ENCODE assay signal across 29 cellular contexts in the genomic region with DNA sequence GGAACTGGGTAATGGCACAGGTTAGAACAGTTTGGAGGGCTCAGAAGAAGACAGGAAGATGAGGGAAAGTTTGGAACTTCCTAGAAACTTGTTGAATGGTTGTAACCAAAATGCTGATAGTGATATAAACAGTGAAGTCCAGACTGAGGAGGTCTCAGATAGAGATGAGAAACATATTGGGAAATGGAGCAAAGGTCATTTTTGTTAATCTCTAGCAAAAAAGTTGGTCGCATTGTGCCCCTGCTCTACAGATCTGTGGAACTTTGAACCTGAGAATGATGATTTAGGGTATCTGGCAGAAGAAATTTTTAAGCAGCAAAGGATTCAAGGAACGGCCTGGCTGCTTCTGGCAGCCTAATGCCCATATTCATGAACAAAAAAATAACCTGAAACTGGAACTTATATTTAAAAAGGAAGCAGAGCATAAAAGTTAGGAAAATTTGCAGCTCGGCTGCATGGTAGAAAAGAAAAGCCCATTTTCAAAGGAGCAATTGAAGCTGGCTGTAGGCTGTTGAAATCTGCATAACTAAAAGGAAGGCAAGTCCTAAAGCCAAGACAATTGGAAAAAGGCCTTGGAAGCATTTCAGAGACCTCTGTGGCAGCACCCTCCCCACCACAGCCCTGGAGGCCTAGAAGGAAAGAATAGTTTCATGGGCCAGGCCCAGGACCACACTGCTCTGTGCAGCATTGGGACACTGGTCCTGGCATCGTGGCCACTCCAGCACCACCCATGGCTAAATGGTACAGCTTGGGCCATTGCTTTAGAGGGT.
"Had no signal": no experiment of that assay in that cellular context is flagged by ENCODE, and none has a peak within 500 bp of the region (broad histone marks: within the 10 kb centered on the region; RNA-seq: fewer than 3 reads in every experiment).

No MANE protein-coding gene starts in this region.

- H3K36me3 ChIP-seq: adrenal gland, cardiac muscle cell, colonic mucosa, esophagus squamous epithelium had no signal

- H3K9me3 ChIP-seq: adrenal gland, body of pancreas, colonic mucosa, esophagus squamous epithelium had no signal

- ATAC-seq: activated naive CD4-positive, alpha-beta T cell treated with anti-CD3 and anti-CD28 coated beads, Interleukin-2, amount 50 U/mL, for 72 hours; activated T-cell treated with anti-CD3 and anti-CD28 coated beads, Interleukin-2, amount 50 U/mL, for 72 hours; body of pancreas had no signal

- H3K4me3 ChIP-seq: adrenal gland, body of pancreas, cardiac muscle cell, colonic mucosa, esophagus squamous epithelium had no signal

- H3K4me1 Mint-ChIP-seq: activated CD4-positive, alpha-beta memory T cell treated with anti-CD3 and anti-CD28 coated beads, Interleukin-2, amount 10 ng/mL, durations not matched to agents 7 days and 5 days; activated CD4-positive, alpha-beta T cell treated with anti-CD3 and anti-CD28 coated beads, Interleukin-2, amount 10 ng/mL, durations not matched to agents 7 days and 5 days; activated naive CD4-positive, alpha-beta T cell treated with anti-CD3 and anti-CD28 coated beads, Interleukin-2, amount 10 ng/mL, durations not matched to agents 7 days and 5 days had no signal

- H3K36me3 Mint-ChIP-seq: activated naive CD4-positive, alpha-beta T cell treated with anti-CD3 and anti-CD28 coated beads, Interleukin-2, amount 10 ng/mL, durations not matched to agents 7 days and 5 days had no signal

- DNase-seq: activated CD4-positive, alpha-beta memory T cell treated with anti-CD3 and anti-CD28 coated beads, Interleukin-2, amount 10 ng/mL, durations not matched to agents 7 days and 5 days; activated CD4-positive, alpha-beta T cell treated with anti-CD3 and anti-CD28 coated beads for 1 hour; activated CD4-positive, alpha-beta T cell treated with anti-CD3 and anti-CD28 coated beads for 4 hours; activated CD4-positive, alpha-beta T cell treated with anti-CD3 and anti-CD28 coated beads, Interleukin-2, amount 10 ng/mL, durations not matched to agents 7 days and 5 days; activated CD4-positive, alpha-beta T cell treated with anti-CD3 and anti-CD28 coated beads, Interleukin-2, amount 50 U/mL, for 4 hours; activated CD8-positive, alpha-beta memory T cell treated with anti-CD3 and anti-CD28 coated beads, Interleukin-2, amount 50 U/mL, for 48 hours; activated gamma-delta T cell; activated naive CD4-positive, alpha-beta T cell; activated naive CD4-positive, alpha-beta T cell treated with anti-CD3 and anti-CD28 coated beads, Interleukin-2, amount 10 ng/mL, durations not matched to agents 7 days and 5 days; activated T-cell treated with anti-CD3 and anti-CD28 coated beads for 4 hours; activated T-cell treated with anti-CD3 and anti-CD28 coated beads, Interleukin-2, amount 50 U/mL, for 24 hours; activated T-cell treated with anti-CD3 and anti-CD28 coated beads, Interleukin-2, amount 50 U/mL, for 72 hours; adrenal gland; amygdala; aorta; body of pancreas; central memory CD4-positive, alpha-beta T cell; cerebellar nuclear complex; colonic mucosa; effector CD8-positive, alpha-beta T cell; esophagus squamous epithelium; foreskin melanocyte; head of caudate nucleus; T-helper 2 cell had no signal

- H3K9me3 Mint-ChIP-seq: activated naive CD4-positive, alpha-beta T cell treated with anti-CD3 and anti-CD28 coated beads, Interleukin-2, amount 10 ng/mL, durations not matched to agents 7 days and 5 days; activated T-cell treated with anti-CD3 and anti-CD28 coated beads, Interleukin-2, amount 50 U/mL, for 24 hours had no signal

- H3K27me3 ChIP-seq: adrenal gland, body of pancreas, cardiac muscle cell, colonic mucosa, esophagus squamous epithelium had no signal

- H3K27ac ChIP-seq: adrenal gland, body of pancreas, cardiac muscle cell, colonic mucosa, epithelial cell of prostate, esophagus squamous epithelium had no signal

- H3K4me1 ChIP-seq: adrenal gland, body of pancreas, colonic mucosa, esophagus squamous epithelium had no signal

- FAIRE-seq: endometrium, endothelial cell of umbilical vein had no signal

- H3K27ac Mint-ChIP-seq: activated CD4-positive, alpha-beta memory T cell treated with anti-CD3 and anti-CD28 coated beads, Interleukin-2, amount 10 ng/mL, durations not matched to agents 7 days and 5 days; activated CD4-positive, alpha-beta T cell treated with anti-CD3 and anti-CD28 coated beads, Interleukin-2, amount 10 ng/mL, durations not matched to agents 7 days and 5 days; activated naive CD4-positive, alpha-beta T cell treated with anti-CD3 and anti-CD28 coated beads, Interleukin-2, amount 10 ng/mL, durations not matched to agents 7 days and 5 days; activated naive CD4-positive, alpha-beta T cell treated with anti-CD3 and anti-CD28 coated beads, Interleukin-2, amount 50 U/mL, for 72 hours; activated T-cell treated with anti-CD3 and anti-CD28 coated beads, Interleukin-2, amount 50 U/mL, for 24 hours; activated T-cell treated with anti-CD3 and anti-CD28 coated beads, Interleukin-2, amount 50 U/mL, for 72 hours had no signal

- H3K27me3 Mint-ChIP-seq: activated CD4-positive, alpha-beta memory T cell treated with anti-CD3 and anti-CD28 coated beads, Interleukin-2, amount 10 ng/mL, durations not matched to agents 7 days and 5 days; activated CD4-positive, alpha-beta T cell treated with anti-CD3 and anti-CD28 coated beads, Interleukin-2, amount 10 ng/mL, durations not matched to agents 7 days and 5 days; activated naive CD4-positive, alpha-beta T cell treated with anti-CD3 and anti-CD28 coated beads, Interleukin-2, amount 10 ng/mL, durations not matched to agents 7 days and 5 days; activated T-cell treated with anti-CD3 and anti-CD28 coated beads, Interleukin-2, amount 50 U/mL, for 24 hours had no signal

- H3K4me3 Mint-ChIP-seq: activated CD4-positive, alpha-beta memory T cell treated with anti-CD3 and anti-CD28 coated beads, Interleukin-2, amount 10 ng/mL, durations not matched to agents 7 days and 5 days; activated CD4-positive, alpha-beta T cell treated with anti-CD3 and anti-CD28 coated beads, Interleukin-2, amount 10 ng/mL, durations not matched to agents 7 days and 5 days; activated naive CD4-positive, alpha-beta T cell treated with anti-CD3 and anti-CD28 coated beads, Interleukin-2, amount 10 ng/mL, durations not matched to agents 7 days and 5 days; activated T-cell treated with anti-CD3 and anti-CD28 coated beads, Interleukin-2, amount 50 U/mL, for 24 hours; activated T-cell treated with anti-CD3 and anti-CD28 coated beads, Interleukin-2, amount 50 U/mL, for 72 hours had no signal
